Comparison of ENCODE assay signal across 11 cellular contexts in the genomic region with DNA sequence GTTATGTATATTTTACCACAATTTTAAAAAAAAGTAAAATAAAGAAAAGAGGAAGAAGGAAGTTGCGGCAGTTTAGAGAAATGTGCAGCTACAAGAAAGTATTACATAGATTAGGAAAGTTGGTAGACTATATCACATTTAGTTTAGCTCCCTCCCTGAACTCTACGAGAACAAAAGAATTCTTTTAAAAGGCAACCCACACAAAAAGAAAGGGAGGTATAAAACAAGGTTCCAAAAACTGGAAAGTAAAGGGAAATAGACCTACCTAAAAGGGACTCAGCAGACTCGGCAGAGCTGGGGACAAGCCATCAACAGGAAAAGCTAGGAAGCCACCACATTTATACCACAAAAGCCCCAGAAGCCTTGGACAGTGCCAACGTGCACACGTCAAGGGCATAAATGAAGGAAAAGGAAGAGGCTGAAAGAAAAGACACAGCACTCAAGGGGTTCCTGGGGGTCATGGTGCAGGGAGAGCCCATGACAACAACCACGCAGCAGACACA. TPM values are rescaled to one million over a fixed set of nuclear protein-coding genes. Genes with fewer than 3 reads are reported as not detected.
A peak's percentile ranks its signal among the peaks of the same experiment; 100 is the strongest.
DNase-seq lines count a peak whose midpoint lies in the region; ATAC-seq and TF ChIP-seq lines count a peak whose summit lies in the region.
"Had no signal": no experiment of that assay in that cellular context is flagged by ENCODE, and none has a peak within 500 bp of the region (broad histone marks: within the 10 kb centered on the region; RNA-seq: fewer than 3 reads in every experiment).

No MANE protein-coding gene starts in this region.

- H3K4me3 ChIP-seq in ectodermal cell (ENCODE audit: insufficient read depth, low read depth, low read length) (no peak overlapping the region), subcutaneous abdominal adipose tissue (ENCODE audit: low read depth in 1 of 5, low read length in 5 of 5) (no peak overlapping the region)

- H3K27me3 Mint-ChIP-seq in activated naive CD4-positive, alpha-beta T cell treated with anti-CD3 and anti-CD28 coated beads for 36 hours (ENCODE audit: low read depth): no peaks in the 10 kb centered on the region
- H3K27me3 Mint-ChIP-seq in T-cell (no peaks in the 10 kb centered on the region), mesothelial cell of epicardium (ENCODE audit: low read depth) (no peaks in the 10 kb centered on the region)

- no peak for TF ChIP-seq POLR2A in erythroblast (IDR thresholded peaks at IDR 0.05; ENCODE audit: low read length)

- peaks cover 16% of the 10 kb centered on the region for H3K36me3 ChIP-seq in ectodermal cell (ENCODE audit: control insufficient read depth, insufficient read depth, low read length)
- H3K36me3 ChIP-seq in subcutaneous abdominal adipose tissue (ENCODE audit: control insufficient read depth in 5 of 5, insufficient read depth in 5 of 5, low read length in 5 of 5): peaks cover 3 to 52% (median 42%) of the 10 kb centered on the region in 5 donors

- CTCF ChIA-PET in activated naive CD4-positive, alpha-beta T cell treated with anti-CD3 and anti-CD28 coated beads for 36 hours (lab: Charles Lee): interaction anchor here (0.7 to 1.4 kb wide), 3 partner anchors 14 to 132 kb away, joined by 3 to 5 read pairs (median 4); no protein-coding TSS in a partner anchor
- CTCF ChIA-PET in T-cell (lab: Charles Lee): interaction anchor here (0.7 to 1.2 kb wide), 3 partner anchors 8 to 82 kb away, joined by 3 to 4 read pairs (median 3); no protein-coding TSS in a partner anchor

- H3K9me3 Mint-ChIP-seq in activated naive CD4-positive, alpha-beta T cell treated with anti-CD3 and anti-CD28 coated beads for 36 hours: no peaks in the 10 kb centered on the region
- no peaks in the 10 kb centered on the region for H3K9me3 Mint-ChIP-seq in T-cell
- H3K9me3 Mint-ChIP-seq in mesothelial cell of epicardium: no peaks in the 10 kb centered on the region

- H3K4me1 ChIP-seq in ectodermal cell (ENCODE audit: control insufficient read depth, insufficient read depth, low read length): no peaks in the 10 kb centered on the region
- H3K4me1 ChIP-seq in subcutaneous abdominal adipose tissue (ENCODE audit: control insufficient read depth in 5 of 5, insufficient read depth in 5 of 5, low read length in 5 of 5): peaks cover 33 to 82% (median 73%) of the 10 kb centered on the region in 5 donors

- peak overlapping the region; percentile 84 for H3K27ac Mint-ChIP-seq in activated naive CD4-positive, alpha-beta T cell treated with anti-CD3 and anti-CD28 coated beads for 36 hours
- H3K27ac Mint-ChIP-seq in T-cell: peak overlapping the region; percentile 89
- no peak overlapping the region for H3K27ac Mint-ChIP-seq in mesothelial cell of epicardium

- H3K27ac ChIP-seq in ectodermal cell (ENCODE audit: insufficient read depth, low read depth, low read length, poor library complexity, severe bottlenecking) (peak overlapping the region; percentile 31), subcutaneous abdominal adipose tissue (ENCODE audit: low read depth, low read length) (peak overlapping the region; percentile 94)

- H3K9me3 ChIP-seq in ectodermal cell (ENCODE audit: control insufficient read depth, low read length) (no peaks in the 10 kb centered on the region), subcutaneous abdominal adipose tissue (ENCODE audit: control insufficient read depth in 5 of 5, low read length in 5 of 5) (no peaks in the 10 kb centered on the region)

- intact Hi-C loops in activated naive CD4-positive, alpha-beta T cell treated with anti-CD3 and anti-CD28 coated beads for 36 hours (cut with micrococcal nuclease): no loop called here

- peak overlapping the region; percentile 8 for H3K4me3 Mint-ChIP-seq in activated naive CD4-positive, alpha-beta T cell treated with anti-CD3 and anti-CD28 coated beads for 36 hours
- H3K4me3 Mint-ChIP-seq in T-cell (peak overlapping the region; percentile 51 to 77 (median 59)), mesothelial cell of epicardium (no peak overlapping the region)

- no peaks in the 10 kb centered on the region for H3K27me3 ChIP-seq in ectodermal cell (ENCODE audit: control insufficient read depth, insufficient read depth, low read length, poor library complexity, severe bottlenecking)
- no peaks in the 10 kb centered on the region for H3K27me3 ChIP-seq in subcutaneous abdominal adipose tissue (ENCODE audit: control insufficient read depth in 5 of 5, insufficient read depth in 4 of 5, low read length in 5 of 5)

- 91 to 96% methylated on average over 4 to 6 of the region's 6 CpGs for WGBS in ectodermal cell, 2 experiments

- no peak for DNase-seq in activated naive CD4-positive, alpha-beta T cell treated with anti-CD3 and anti-CD28 coated beads for 36 hours
- DNase-seq in activated naive CD4-positive, alpha-beta T cell treated with anti-CD3 and anti-CD28 coated beads, Interleukin-2, amount 50 U/mL, for 16 hours: no peak
- DNase-seq in T-cell (peak in 1 of 34 experiments; percentile 4), erythroblast (lab: John Stamatoyannopoulos, UW) (no peak), mesothelial cell of epicardium (ENCODE audit: low spot score in 2 of 2, unreplicated experiment in 2 of 2) (no peak)
- DNase-seq: effector memory CD4-positive, alpha-beta T cell; occipital lobe; SHP77 treated with DMSO at 0.1 percent for 48 hours had no signal

- ATAC-seq in T-cell (replicated peaks in 1 of 4) (peak in 3 of 4 experiments; percentile 39 to 70 (median 39)), GM18873 (IDR thresholded peaks at IDR 0.05; ENCODE audit: low FRiP score, unreplicated experiment) (no peak)

- TF ChIP-seq CTCF in mesothelial cell of epicardium (IDR thresholded peaks at IDR 0.05; ENCODE audit: unreplicated experiment): no peak

- H3K4me1 Mint-ChIP-seq in activated naive CD4-positive, alpha-beta T cell treated with anti-CD3 and anti-CD28 coated beads for 36 hours (ENCODE audit: low read depth): peaks cover 62% of the 10 kb centered on the region
- peaks cover 64 to 71% (median 66%) of the 10 kb centered on the region in 3 donors for H3K4me1 Mint-ChIP-seq in T-cell
- peaks cover 7% of the 10 kb centered on the region for H3K4me1 Mint-ChIP-seq in mesothelial cell of epicardium

- POLR2A ChIA-PET in T-cell (lab: Charles Lee): interaction anchor here (0.6 to 0.7 kb wide), 3 partner anchors 9 to 120 kb away, joined by 5 to 7 read pairs (median 6); a partner anchor contains a TSS

- peak overlapping the region in 1 of 5 donors; percentile 45 for H3K9ac ChIP-seq in subcutaneous abdominal adipose tissue (ENCODE audit: low read length in 5 of 5)

- H3K36me3 Mint-ChIP-seq in activated naive CD4-positive, alpha-beta T cell treated with anti-CD3 and anti-CD28 coated beads for 36 hours (ENCODE audit: low read depth): peaks cover 30% of the 10 kb centered on the region
- H3K36me3 Mint-ChIP-seq in T-cell (peaks cover 44% of the 10 kb centered on the region), mesothelial cell of epicardium (peaks cover 18% of the 10 kb centered on the region)

RNA-seq across cellular contexts. Expression of a gene that starts 9.1 kb away (rescaled TPM):
- total RNA-seq in activated naive CD4-positive, alpha-beta T cell treated with anti-CD3 and anti-CD28 coated beads for 36 hours: 10 to 100 TPM; 12.9 to 16.1 TPM
- total RNA-seq in T-cell: 10 to 100 TPM; 31.2 to 43.0 (median 40.4) TPM
- 35.5 TPM for polyA plus RNA-seq in ectodermal cell (2013, experiment 1 of 4)
- polyA plus RNA-seq in ectodermal cell (2013, experiment 2 of 4): 36.0 TPM
- polyA plus RNA-seq in ectodermal cell (2013, experiment 3 of 4): 20.0 TPM
- polyA plus RNA-seq in ectodermal cell (2013, experiment 4 of 4): 22.0 TPM
- 30.1 to 36.2 TPM (median 32.5 TPM) in 3 replicates for total RNA-seq in mesothelial cell of epicardium

RNA-seq across cellular contexts. Expression of a gene that starts 9.4 kb away (rescaled TPM):
- total RNA-seq in activated naive CD4-positive, alpha-beta T cell treated with anti-CD3 and anti-CD28 coated beads for 36 hours: 10 to 100 TPM; 59.9 to 62.2 TPM
- total RNA-seq in T-cell (10 to 100 TPM; 65.2 to 87.0 (median 80.2) TPM), mesothelial cell of epicardium (73.8 to 74.6 TPM (median 74.2 TPM) in 3 replicates)
- polyA plus RNA-seq in ectodermal cell (2013, experiment 1 of 4): 74.0 TPM
- 69.8 TPM for polyA plus RNA-seq in ectodermal cell (2013, experiment 2 of 4)
- polyA plus RNA-seq in ectodermal cell (2013, experiment 3 of 4): 61.0 TPM
- 65.4 TPM for polyA plus RNA-seq in ectodermal cell (2013, experiment 4 of 4)

RNA-seq across cellular contexts. Expression of a gene that starts 48.0 kb away (rescaled TPM):
- total RNA-seq in activated naive CD4-positive, alpha-beta T cell treated with anti-CD3 and anti-CD28 coated beads for 36 hours: 10 to 100 TPM; 84.7 to 87.6 TPM
- total RNA-seq in T-cell (10 to 100 TPM; 65.0 to 95.3 (median 84.4) TPM), mesothelial cell of epicardium (107 to 109 TPM (median 108 TPM) in 3 replicates)
- polyA plus RNA-seq in ectodermal cell (2013, experiment 1 of 4): 156 TPM
- 155 TPM for polyA plus RNA-seq in ectodermal cell (2013, experiment 2 of 4)
- polyA plus RNA-seq in ectodermal cell (2013, experiment 3 of 4): 115 TPM
- 118 TPM for polyA plus RNA-seq in ectodermal cell (2013, experiment 4 of 4)

RNA-seq across cellular contexts. Expression of a gene that starts 48.7 kb away (rescaled TPM):
- total RNA-seq in activated naive CD4-positive, alpha-beta T cell treated with anti-CD3 and anti-CD28 coated beads for 36 hours: 100 to 1,000 TPM; 179 to 181 TPM
- total RNA-seq in T-cell: 100 to 1,000 TPM; 200 to 254 (median 203) TPM
- 236 TPM for polyA plus RNA-seq in ectodermal cell (2013, experiment 1 of 4)
- 257 TPM for polyA plus RNA-seq in ectodermal cell (2013, experiment 2 of 4)
- polyA plus RNA-seq in ectodermal cell (2013, experiment 3 of 4): 191 TPM
- polyA plus RNA-seq in ectodermal cell (2013, experiment 4 of 4): 200 TPM
- total RNA-seq in mesothelial cell of epicardium: 195 to 200 TPM (median 199 TPM) in 3 replicates
